In the genomic region with DNA sequence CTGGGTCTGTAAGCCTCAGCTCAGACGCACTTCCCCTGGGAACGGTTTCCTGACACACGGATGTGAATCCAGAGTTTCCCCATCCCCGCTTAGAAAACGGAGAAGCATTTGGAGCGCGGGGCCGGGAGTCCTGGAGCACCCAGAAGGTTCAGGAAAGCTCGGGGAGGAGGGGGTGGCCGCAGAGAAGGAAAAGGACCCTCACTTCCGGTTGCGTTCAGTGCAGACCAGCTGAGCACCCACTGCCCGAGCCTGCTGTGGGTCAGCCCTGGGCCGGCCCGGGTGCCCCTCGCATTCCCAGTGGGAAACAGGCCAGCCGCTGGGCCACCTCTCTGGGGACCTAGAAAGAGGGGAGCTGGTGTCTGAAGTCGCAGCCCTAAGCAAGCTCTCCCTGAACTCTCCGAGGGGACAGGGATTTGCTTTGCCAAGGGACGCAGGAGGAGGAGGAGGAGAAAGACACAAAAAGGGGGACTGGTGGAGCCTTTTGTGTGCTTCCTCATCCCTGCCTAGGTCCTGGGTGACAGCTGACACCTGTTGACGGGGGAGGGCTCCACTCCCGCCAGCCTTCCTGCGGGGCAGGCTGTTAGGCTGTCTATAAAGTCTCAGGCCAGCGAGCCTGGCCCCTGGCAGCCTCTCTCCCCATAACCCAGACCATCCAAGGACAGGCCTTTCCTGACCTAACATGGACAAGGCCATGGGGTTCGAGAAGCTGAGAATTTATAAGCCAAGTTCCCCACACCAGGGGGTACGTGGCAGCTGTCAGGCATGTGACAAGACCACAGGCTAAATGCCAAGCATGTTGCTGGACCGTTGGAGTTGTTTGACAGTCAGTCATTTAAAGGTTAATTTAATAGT, we compare ENCODE assay signal across 10 cellular contexts. TPM values are rescaled to one million over a fixed set of nuclear protein-coding genes. Genes with fewer than 3 reads are reported as not detected.
A peak's percentile ranks its signal among the peaks of the same experiment; 100 is the strongest.
DNase-seq lines count a peak whose midpoint lies in the region; ATAC-seq, FAIRE-seq and TF ChIP-seq lines count a peak whose summit lies in the region.
"Had no signal": no experiment of that assay in that cellular context is flagged by ENCODE, and none has a peak within 500 bp of the region (broad histone marks: within the 10 kb centered on the region; RNA-seq: fewer than 3 reads in every experiment).

No MANE protein-coding gene starts in this region.

- peaks cover 51 to 71% of the 10 kb centered on the region in 2 donors for H3K27me3 Mint-ChIP-seq in stimulated activated naive B cell treated with anti-CD40 and anti-IgM and Interleukin-4, amounts not matched to agents 10 μg/mL and 1 μg/mL and 100 μg/mL, for 72 hours
- peaks cover 47% of the 10 kb centered on the region for H3K27me3 Mint-ChIP-seq in activated T-cell treated with anti-CD3 and anti-CD28 coated beads, Interleukin-2, amount 50 U/mL, for 72 hours (ENCODE audit: low read depth)

- FAIRE-seq in bronchial epithelial cell (lab: Jason Lieb, UNC) = no peak
- FAIRE-seq: GM18507 had no signal

- peak; percentile 26 for DNase-seq in HK-2 (ENCODE audit: unreplicated experiment)
- no peak for DNase-seq in bronchial epithelial cell (ENCODE audit: low read depth)
- DNase-seq in iPS-NIHi11 (ENCODE audit: low spot score) = peak; percentile 18
- no peak for DNase-seq in stimulated activated naive B cell treated with anti-CD40 and anti-IgM and Interleukin-4, amounts not matched to agents 10 μg/mL and 1 μg/mL and 100 μg/mL, for 72 hours
- DNase-seq in GOT3 (lab: John Stamatoyannopoulos, UW) = no peak
- no peak for DNase-seq in NCI-H1436 treated with DMSO at 0.1 percent for 48 hours (lab: John Stamatoyannopoulos, UW)
- no peak for DNase-seq in activated T-cell treated with anti-CD3 and anti-CD28 coated beads, Interleukin-2, amount 50 U/mL, for 72 hours

- peaks cover 12 to 21% of the 10 kb centered on the region in 2 donors for H3K4me1 Mint-ChIP-seq in stimulated activated naive B cell treated with anti-CD40 and anti-IgM and Interleukin-4, amounts not matched to agents 10 μg/mL and 1 μg/mL and 100 μg/mL, for 72 hours
- H3K4me1 Mint-ChIP-seq in activated T-cell treated with anti-CD3 and anti-CD28 coated beads, Interleukin-2, amount 50 U/mL, for 72 hours (ENCODE audit: low read depth) = peaks cover 21% of the 10 kb centered on the region

- peaks cover 0 to 3% of the 10 kb centered on the region in 2 donors for H3K36me3 Mint-ChIP-seq in stimulated activated naive B cell treated with anti-CD40 and anti-IgM and Interleukin-4, amounts not matched to agents 10 μg/mL and 1 μg/mL and 100 μg/mL, for 72 hours
- peaks cover 2 to 7% of the 10 kb centered on the region in 2 donors for H3K36me3 Mint-ChIP-seq in activated T-cell treated with anti-CD3 and anti-CD28 coated beads, Interleukin-2, amount 50 U/mL, for 72 hours (ENCODE audit: insufficient read depth in 2 of 2)

- H3K27ac Mint-ChIP-seq in stimulated activated naive B cell treated with anti-CD40 and anti-IgM and Interleukin-4, amounts not matched to agents 10 μg/mL and 1 μg/mL and 100 μg/mL, for 72 hours = no peak overlapping the region
- no peak overlapping the region for H3K27ac Mint-ChIP-seq in activated T-cell treated with anti-CD3 and anti-CD28 coated beads, Interleukin-2, amount 50 U/mL, for 72 hours

- peak overlapping the region; percentile 22 to 35 for H3K4me3 Mint-ChIP-seq in stimulated activated naive B cell treated with anti-CD40 and anti-IgM and Interleukin-4, amounts not matched to agents 10 μg/mL and 1 μg/mL and 100 μg/mL, for 72 hours
- H3K4me3 Mint-ChIP-seq in activated T-cell treated with anti-CD3 and anti-CD28 coated beads, Interleukin-2, amount 50 U/mL, for 72 hours = no peak overlapping the region

- H3K27me3 ChIP-seq in bronchial epithelial cell (ENCODE audit: control insufficient read depth, insufficient read depth, low read length) = no peaks in the 10 kb centered on the region
- H3K27me3 ChIP-seq: adrenal gland had no signal

- H3K4me3 ChIP-seq in bronchial epithelial cell (ENCODE audit: low read depth, low read length) = peak overlapping the region; percentile 49

- peaks cover 1% of the 10 kb centered on the region for H3K36me3 ChIP-seq in bronchial epithelial cell (ENCODE audit: control insufficient read depth, insufficient read depth, low read length)
- H3K36me3 ChIP-seq: adrenal gland had no signal

- ATAC-seq in stimulated activated naive B cell treated with anti-CD40 and anti-IgM and Interleukin-4, amounts not matched to agents 10 μg/mL and 1 μg/mL and 100 μg/mL, for 72 hours (replicated peaks) = no peak
- ATAC-seq in HG02981 (IDR thresholded peaks at IDR 0.05; ENCODE audit: unreplicated experiment) = no peak
- ATAC-seq in activated T-cell treated with anti-CD3 and anti-CD28 coated beads, Interleukin-2, amount 50 U/mL, for 72 hours (replicated peaks in 1 of 2) = no peak

- H3K9me3 Mint-ChIP-seq in stimulated activated naive B cell treated with anti-CD40 and anti-IgM and Interleukin-4, amounts not matched to agents 10 μg/mL and 1 μg/mL and 100 μg/mL, for 72 hours = peaks cover 5 to 12% of the 10 kb centered on the region in 2 donors
- peaks cover 3 to 5% of the 10 kb centered on the region in 2 donors for H3K9me3 Mint-ChIP-seq in activated T-cell treated with anti-CD3 and anti-CD28 coated beads, Interleukin-2, amount 50 U/mL, for 72 hours

- no peak for TF ChIP-seq CTCF in bronchial epithelial cell (IDR thresholded peaks at IDR 0.05; ENCODE audit: insufficient read depth, low read length, severe bottlenecking)

RNA-seq across cellular contexts. Expression of a gene that starts 0.7 kb away (rescaled TPM):
- total RNA-seq in bronchial epithelial cell = 8.2 and 9.5 TPM in 2 replicates
- total RNA-seq in activated T-cell treated with anti-CD3 and anti-CD28 coated beads, Interleukin-2, amount 50 U/mL, for 72 hours = 1 to 10 TPM in 1 of 2 donors, under 1 TPM in 1; 0.46 to 2.2 TPM

RNA-seq across cellular contexts. Expression of a gene that starts 1.9 kb away (rescaled TPM):
- total RNA-seq in bronchial epithelial cell = 9.5 and 12.9 TPM in 2 replicates
- total RNA-seq in activated T-cell treated with anti-CD3 and anti-CD28 coated beads, Interleukin-2, amount 50 U/mL, for 72 hours = 1 to 10 TPM in 1 of 2 donors, under 1 TPM in 1; 0.60 to 3.5 TPM

Comparison
In these comparisons a context has a peak if more than half of its experiments do, and no peak if none do; other contexts are left out.
1. DNase-seq: peak in HK-2 (single experiment) and iPS-NIHi11 (single experiment); none in bronchial epithelial cell (single experiment), stimulated activated naive B cell treated with anti-CD40 and anti-IgM and Interleukin-4, amounts not matched to agents 10 μg/mL and 1 μg/mL and 100 μg/mL, for 72 hours (single experiment), GOT3 (single experiment), NCI-H1436 treated with DMSO at 0.1 percent for 48 hours (single experiment) and activated T-cell treated with anti-CD3 and anti-CD28 coated beads, Interleukin-2, amount 50 U/mL, for 72 hours (0 of 2).
2. H3K4me3 Mint-ChIP-seq: peak in stimulated activated naive B cell treated with anti-CD40 and anti-IgM and Interleukin-4, amounts not matched to agents 10 μg/mL and 1 μg/mL and 100 μg/mL, for 72 hours (2 of 2); none in activated T-cell treated with anti-CD3 and anti-CD28 coated beads, Interleukin-2, amount 50 U/mL, for 72 hours (0 of 2).